Comparison of ENCODE assay signal across 13 cellular contexts in the genomic region with DNA sequence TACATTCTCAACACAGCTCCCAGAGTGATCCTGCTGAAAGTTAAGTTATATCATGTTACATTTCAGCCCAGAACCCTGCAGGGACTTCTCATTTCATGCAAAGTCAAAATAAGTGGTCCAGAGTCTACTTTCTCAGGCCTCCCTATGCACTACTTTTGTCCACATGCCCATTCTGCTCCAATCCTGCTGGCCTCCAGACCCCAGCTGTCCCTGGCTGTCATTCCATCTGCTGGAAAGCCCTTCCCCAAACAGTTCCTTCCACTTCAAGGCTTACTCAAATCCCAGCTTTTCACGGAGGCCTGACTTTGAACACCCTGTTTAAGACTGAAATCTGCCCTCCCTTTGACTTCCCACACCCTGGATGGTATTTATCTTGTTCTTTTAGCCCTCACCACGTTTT.
A peak's percentile ranks its signal among the peaks of the same experiment; 100 is the strongest.
DNase-seq lines count a peak whose midpoint lies in the region; ATAC-seq and TF ChIP-seq lines count a peak whose summit lies in the region.
"Had no signal": no experiment of that assay in that cellular context is flagged by ENCODE, and none has a peak within 500 bp of the region (broad histone marks: within the 10 kb centered on the region; RNA-seq: fewer than 3 reads in every experiment).

No MANE protein-coding gene starts in this region.

- no peaks in the 10 kb centered on the region for H3K27me3 ChIP-seq in DND-41 (ENCODE audit: insufficient read depth, low read length, poor library complexity)

- H4K20me1 ChIP-seq in DND-41 (ENCODE audit: insufficient read depth, low read length) = no peaks in the 10 kb centered on the region

- DNase-seq in DND-41 (no peak), NCI-H82 treated with DMSO at 0.1 percent for 48 hours (lab: John Stamatoyannopoulos, UW; ENCODE audit: unreplicated experiment) (peak; percentile 36), osteocyte (ENCODE audit: extremely low spot score, unreplicated experiment) (no peak), pons (ENCODE audit: low spot score) (no peak), RPMI8226 (no peak)
- DNase-seq: activated CD4-positive, alpha-beta T cell treated with anti-CD3 and anti-CD28 coated beads, Interleukin-2, amount 50 U/mL, for 1 hour; NCI-H2081 treated with DMSO at 0.1 percent for 48 hours; occipital lobe; T-helper 2 cell had no signal

- TF ChIP-seq CTCF in DND-41 (IDR thresholded peaks at IDR 0.05; ENCODE audit: borderline replicate concordance, extremely low read depth, low read length, poor library complexity, severe bottlenecking) (no peak), osteocyte (IDR thresholded peaks at IDR 0.05) (no peak)

- ATAC-seq in DND-41 (ENCODE audit: insufficient read depth, low read depth) (no peak), HG02623 (IDR thresholded peaks at IDR 0.05; ENCODE audit: unreplicated experiment) (no peak), HG03342 (IDR thresholded peaks at IDR 0.05; ENCODE audit: unreplicated experiment) (no peak)

- no peaks in the 10 kb centered on the region for H3K4me1 ChIP-seq in DND-41 (ENCODE audit: insufficient read depth, low read length)

- peak overlapping the region; percentile 3 for H3K27ac Mint-ChIP-seq in dendritic cell treated with granulocyte-macrophage colony-stimulating factor and Interleukin-4, amounts not matched to agents 40 ng/mL and 50 ng/mL, for 4 days
- peak overlapping the region; percentile 68 for H3K27ac Mint-ChIP-seq in osteocyte (ENCODE audit: unreplicated experiment)

- H3K36me3 ChIP-seq in DND-41 (ENCODE audit: insufficient read depth, low read length) = no peaks in the 10 kb centered on the region

- no peak overlapping the region for H3K27ac ChIP-seq in DND-41 (ENCODE audit: low read length)
- H3K27ac ChIP-seq: KMS-11 had no signal

- no peaks in the 10 kb centered on the region for H3K79me2 ChIP-seq in DND-41 (ENCODE audit: insufficient read depth, low read length)

- H3K36me3 Mint-ChIP-seq in dendritic cell treated with granulocyte-macrophage colony-stimulating factor and Interleukin-4, amounts not matched to agents 40 ng/mL and 50 ng/mL, for 4 days (ENCODE audit: low read depth) = peaks cover 86% of the 10 kb centered on the region
- H3K36me3 Mint-ChIP-seq in osteocyte (ENCODE audit: unreplicated experiment) = peaks cover 2% of the 10 kb centered on the region

- intact Hi-C loops in dendritic cell treated with granulocyte-macrophage colony-stimulating factor and Interleukin-4, amounts not matched to agents 40 ng/mL and 50 ng/mL, for 4 days (cut with micrococcal nuclease) = no loop called here

- H3K9me3 ChIP-seq in DND-41 (ENCODE audit: insufficient read depth, low read length, severe bottlenecking) = no peaks in the 10 kb centered on the region

- no peak overlapping the region for H3K4me3 Mint-ChIP-seq in dendritic cell treated with granulocyte-macrophage colony-stimulating factor and Interleukin-4, amounts not matched to agents 40 ng/mL and 50 ng/mL, for 4 days
- H3K4me3 Mint-ChIP-seq in osteocyte (ENCODE audit: unreplicated experiment) = no peak overlapping the region

- H3K9me3 Mint-ChIP-seq in dendritic cell treated with granulocyte-macrophage colony-stimulating factor and Interleukin-4, amounts not matched to agents 40 ng/mL and 50 ng/mL, for 4 days = no peaks in the 10 kb centered on the region
- H3K9me3 Mint-ChIP-seq in osteocyte (ENCODE audit: unreplicated experiment) = no peaks in the 10 kb centered on the region

- no peak overlapping the region for H3K4me3 ChIP-seq in DND-41 (ENCODE audit: low read depth in 1 of 2, low read length in 2 of 2)

- H3K27me3 Mint-ChIP-seq in dendritic cell treated with granulocyte-macrophage colony-stimulating factor and Interleukin-4, amounts not matched to agents 40 ng/mL and 50 ng/mL, for 4 days = no peaks in the 10 kb centered on the region
- H3K27me3 Mint-ChIP-seq in osteocyte (ENCODE audit: unreplicated experiment) = no peaks in the 10 kb centered on the region

- no peak overlapping the region for H3K4me2 ChIP-seq in DND-41 (ENCODE audit: insufficient read depth, low read length)
- H3K4me2 ChIP-seq: KMS-11 had no signal

- peak overlapping the region; percentile 49 for H2AFZ ChIP-seq in DND-41 (ENCODE audit: low read depth, low read length)

- no peak overlapping the region for H3K9ac ChIP-seq in DND-41 (ENCODE audit: low read depth, low read length)
- H3K9ac ChIP-seq: KMS-11 had no signal

- H3K4me1 Mint-ChIP-seq in dendritic cell treated with granulocyte-macrophage colony-stimulating factor and Interleukin-4, amounts not matched to agents 40 ng/mL and 50 ng/mL, for 4 days (ENCODE audit: low read depth) = peaks cover 23% of the 10 kb centered on the region
- peaks cover 30% of the 10 kb centered on the region for H3K4me1 Mint-ChIP-seq in osteocyte (ENCODE audit: unreplicated experiment)
